11 cellular contexts compared by ENCODE assay signal in the genomic region with DNA sequence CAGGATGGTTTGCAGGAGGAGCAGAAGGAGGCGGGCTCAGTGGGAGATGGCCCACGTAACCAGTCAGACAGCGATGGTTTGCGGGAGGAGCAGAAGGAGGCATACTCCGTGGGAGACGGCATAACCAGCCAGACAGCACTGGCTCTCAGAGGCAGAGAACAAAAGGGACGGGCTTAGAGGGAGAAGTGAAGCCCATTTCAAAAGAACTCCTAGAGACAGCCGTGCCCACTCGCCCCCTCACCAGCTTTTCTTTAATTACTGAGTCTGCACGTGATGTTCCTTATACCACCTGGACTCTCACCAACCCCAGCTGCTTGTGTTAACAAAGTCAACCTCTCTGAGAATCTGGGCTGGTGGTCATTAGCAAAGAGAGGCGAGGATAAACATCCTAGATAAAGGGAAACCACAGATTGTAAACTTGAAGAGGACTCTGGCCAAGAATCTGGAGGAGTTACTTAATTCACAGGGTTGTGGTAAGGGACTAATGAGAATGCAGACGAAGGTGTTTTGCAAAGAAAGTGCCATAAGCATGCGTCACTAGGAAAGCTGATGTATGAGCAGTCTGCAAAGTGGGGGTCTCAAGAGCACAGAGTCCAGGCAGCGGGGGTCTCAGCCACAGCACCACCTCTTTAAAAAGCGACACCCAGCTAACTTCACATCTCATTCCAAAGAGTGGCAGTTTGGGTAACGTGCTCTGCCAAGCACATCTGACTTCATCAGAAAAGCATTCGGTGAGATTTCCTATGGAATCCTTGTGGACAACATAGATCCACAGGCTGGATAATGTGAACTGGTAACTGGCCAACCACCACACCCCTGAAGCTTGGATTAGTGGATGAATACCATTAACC. TPM values are rescaled to one million over a fixed set of nuclear protein-coding genes. Genes with fewer than 3 reads are reported as not detected.
DNase-seq lines count a peak whose midpoint lies in the region; ATAC-seq and TF ChIP-seq lines count a peak whose summit lies in the region.
"Had no signal": no experiment of that assay in that cellular context is flagged by ENCODE, and none has a peak within 500 bp of the region (broad histone marks: within the 10 kb centered on the region; RNA-seq: fewer than 3 reads in every experiment).

No MANE protein-coding gene starts in this region.

- H3K27ac ChIP-seq in HUES6 (ENCODE audit: low read depth, low read length) (peak overlapping the region; percentile 62; the same call in 1 of the 2 replicates), mesendoderm (ENCODE audit: low read depth, low read length) (peak overlapping the region; percentile 85), ascending aorta (no peak overlapping the region)
- H3K27ac ChIP-seq in naive thymus-derived CD4-positive, alpha-beta T cell (ENCODE audit: low read depth, low read length): no peak overlapping the region
- H3K27ac ChIP-seq: parathyroid adenoma had no signal

- peak overlapping the region; percentile 66 for H3K56ac ChIP-seq in mesendoderm (ENCODE audit: low read length)

- H3K4ac ChIP-seq in mesendoderm (ENCODE audit: low read depth, low read length): no peak overlapping the region

- H3K36me3 Mint-ChIP-seq in MCF 10A (ENCODE audit: insufficient read depth, unreplicated experiment): peaks cover 1% of the 10 kb centered on the region
- no peaks in the 10 kb centered on the region for H3K36me3 Mint-ChIP-seq in naive thymus-derived CD4-positive, alpha-beta T cell

- H3K9me3 Mint-ChIP-seq in MCF 10A (ENCODE audit: unreplicated experiment): no peaks in the 10 kb centered on the region
- peaks cover 0 to 3% (median 0%) of the 10 kb centered on the region in 11 donors for H3K9me3 Mint-ChIP-seq in naive thymus-derived CD4-positive, alpha-beta T cell

- peaks cover 76% of the 10 kb centered on the region for H3K79me2 ChIP-seq in mesendoderm (ENCODE audit: control insufficient read depth, insufficient read depth, low read length)
- H3K79me2 ChIP-seq: parathyroid adenoma had no signal

- no peak overlapping the region for H2BK15ac ChIP-seq in mesendoderm (replicated peaks; ENCODE audit: low read depth)

- H3K4me2 ChIP-seq in mesendoderm (ENCODE audit: low read length): peak overlapping the region; percentile 27

- peaks cover 21% of the 10 kb centered on the region for H3K79me1 ChIP-seq in mesendoderm (ENCODE audit: low read length)

- H3K9ac ChIP-seq in HUES6 (ENCODE audit: low read length) (peak overlapping the region; percentile 63), mesendoderm (ENCODE audit: low read length) (peak overlapping the region; percentile 31)
- H3K9ac ChIP-seq: parathyroid adenoma had no signal

- peak overlapping the region; percentile 70 for H3K4me3 Mint-ChIP-seq in MCF 10A (ENCODE audit: unreplicated experiment)
- H3K4me3 Mint-ChIP-seq in naive thymus-derived CD4-positive, alpha-beta T cell: no peak overlapping the region

- no peaks in the 10 kb centered on the region for H3K9me3 ChIP-seq in HUES6 (ENCODE audit: control insufficient read depth, insufficient read depth, low read depth, low read length)
- no peaks in the 10 kb centered on the region for H3K9me3 ChIP-seq in naive thymus-derived CD4-positive, alpha-beta T cell (ENCODE audit: control insufficient read depth in 2 of 3, low read length in 3 of 3)
- H3K9me3 ChIP-seq in ascending aorta: no peaks in the 10 kb centered on the region

- no peak overlapping the region for H3K23ac ChIP-seq in mesendoderm (ENCODE audit: low read length)

- H3K4me1 ChIP-seq in HUES6 (ENCODE audit: control insufficient read depth, insufficient read depth, low read length) (peaks cover 56% of the 10 kb centered on the region), mesendoderm (ENCODE audit: control insufficient read depth, low read depth, low read length) (peaks cover 37% of the 10 kb centered on the region), ascending aorta (peaks cover 0 to 3% of the 10 kb centered on the region in 2 donors)
- H3K4me1 ChIP-seq in naive thymus-derived CD4-positive, alpha-beta T cell (ENCODE audit: control insufficient read depth in 2 of 2, insufficient read depth in 2 of 2, low read length in 2 of 2): no peaks in the 10 kb centered on the region
- H3K4me1 ChIP-seq: parathyroid adenoma had no signal

- no peak overlapping the region for H4K5ac ChIP-seq in mesendoderm (ENCODE audit: low read length)

- H4K8ac ChIP-seq in mesendoderm (ENCODE audit: low read depth, low read length): no peak overlapping the region

- BruUV-seq in MCF 10A (replicated peaks; lab: Mats Ljungman, UMichigan): no TSS peak

- CTCF ChIA-PET in AG04449 (lab: Yijun Ruan, JAX) (interaction anchor here (0.7 to 1.7 kb wide), 4 partner anchors 12 to 131 kb away, joined by 3 to 5 read pairs (median 4); no protein-coding TSS in a partner anchor), MCF 10A (lab: Yijun Ruan, JAX) (interaction anchor here (0.7 to 3.3 kb wide), 10 partner anchors 17 to 69 kb away, joined by 3 to 22 read pairs (median 3); no protein-coding TSS in a partner anchor)
- CTCF ChIA-PET in naive thymus-derived CD4-positive, alpha-beta T cell (lab: Charles Lee): no interaction called here

- peaks cover 16% of the 10 kb centered on the region; the same call in 1 of the 2 replicates for H3K36me3 ChIP-seq in HUES6 (ENCODE audit: control insufficient read depth, insufficient read depth, low read length)
- peaks cover 6% of the 10 kb centered on the region for H3K36me3 ChIP-seq in mesendoderm (ENCODE audit: control insufficient read depth, insufficient read depth, low read length)
- H3K36me3 ChIP-seq in naive thymus-derived CD4-positive, alpha-beta T cell (ENCODE audit: control insufficient read depth in 2 of 3, insufficient read depth in 3 of 3, low read length in 3 of 3): no peaks in the 10 kb centered on the region
- H3K36me3 ChIP-seq in ascending aorta: no peaks in the 10 kb centered on the region

- no peaks in the 10 kb centered on the region for H3K27me3 Mint-ChIP-seq in MCF 10A (ENCODE audit: insufficient read depth, unreplicated experiment)
- H3K27me3 Mint-ChIP-seq in naive thymus-derived CD4-positive, alpha-beta T cell: peaks cover 0 to 32% (median 9%) of the 10 kb centered on the region in 5 donors

- intact Hi-C loops in MCF 10A (cut with micrococcal nuclease): loop anchor here (1.0 kb wide), 1 partner anchor 49 kb away; no protein-coding TSS in a partner anchor
- intact Hi-C loops in naive thymus-derived CD4-positive, alpha-beta T cell (cut with micrococcal nuclease): no loop called here
- intact Hi-C loops in ascending aorta (cut with DNase I): no loop called here

- H3K4me3 ChIP-seq in AG04449 (ENCODE audit: low read depth, low read length): peak overlapping the region; percentile 27
- H3K4me3 ChIP-seq in HUES6 (ENCODE audit: low read depth, low read length): no peak overlapping the region
- no peak overlapping the region for H3K4me3 ChIP-seq in mesendoderm (ENCODE audit: low read length)
- no peak overlapping the region for H3K4me3 ChIP-seq in naive thymus-derived CD4-positive, alpha-beta T cell (ENCODE audit: low read length)
- H3K4me3 ChIP-seq in ascending aorta: no peak overlapping the region

- peak overlapping the region; percentile 65 for H2BK5ac ChIP-seq in mesendoderm (ENCODE audit: low read length)

- POLR2A ChIA-PET in AG04449 (lab: Yijun Ruan, JAX) (interaction anchor here (0.5 to 1.6 kb wide), 10 partner anchors 11 to 180 kb away, joined by 3 to 8 read pairs (median 4); no protein-coding TSS in a partner anchor), MCF 10A (lab: Yijun Ruan, JAX) (interaction anchor here (0.5 to 9.8 kb wide), 23 partner anchors 8 to 198 kb away, joined by 3 to 171 read pairs (median 4); a partner anchor contains a TSS)
- POLR2A ChIA-PET in naive thymus-derived CD4-positive, alpha-beta T cell (lab: Charles Lee): no interaction called here

- H3K18ac ChIP-seq in mesendoderm (ENCODE audit: low read length): peak overlapping the region; percentile 73

- peak overlapping the region; percentile 95 for H3K27ac Mint-ChIP-seq in MCF 10A (ENCODE audit: low read depth, unreplicated experiment)
- H3K27ac Mint-ChIP-seq in naive thymus-derived CD4-positive, alpha-beta T cell: no peak overlapping the region

- no peak for ATAC-seq in naive thymus-derived CD4-positive, alpha-beta T cell
- ATAC-seq in GM21423 (IDR thresholded peaks at IDR 0.05; ENCODE audit: unreplicated experiment): no peak

- WGBS in mesendoderm (ENCODE audit: extremely low coverage, insufficient coverage, low lambda C conversion rate): no CpG with 5 or more reads among the region's 17 CpGs

- peaks cover 49% of the 10 kb centered on the region for H3K4me1 Mint-ChIP-seq in MCF 10A (ENCODE audit: insufficient read depth, unreplicated experiment)
- no peaks in the 10 kb centered on the region for H3K4me1 Mint-ChIP-seq in naive thymus-derived CD4-positive, alpha-beta T cell

- DNase-seq in AG04449 (ENCODE audit: low read depth, low spot score) (peak; percentile 97), MCF 10A (ENCODE audit: unreplicated experiment) (peak; percentile 94), mesendoderm (peak; percentile 94), ascending aorta (ENCODE audit: low spot score in 2 of 2) (no peak)
- DNase-seq in naive thymus-derived CD4-positive, alpha-beta T cell: no peak
- no peak for DNase-seq in stimulated activated CD4-positive, alpha-beta T cell treated with anti-CD3 and anti-CD28 coated beads, Interleukin-12 subunit alpha, Interleukin-12 subunit beta, amount 100 ng/mL, for 4 hours
- DNase-seq: GF-D8, SIG-M5 had no signal

- H2AK5ac ChIP-seq in mesendoderm (ENCODE audit: low read length): peak overlapping the region; percentile 67

- no peak for TF ChIP-seq CTCF in AG04449 (IDR thresholded peaks at IDR 0.05; ENCODE audit: insufficient read depth, low read length, missing control alignments)
- TF ChIP-seq CTCF in MCF 10A (IDR thresholded peaks at IDR 0.05; ENCODE audit: unreplicated experiment): no peak
- TF ChIP-seq CTCF in ascending aorta (IDR thresholded peaks at IDR 0.05): no peak

- no peak overlapping the region for H2BK120ac ChIP-seq in mesendoderm (ENCODE audit: low read depth, low read length)

- H3K27me3 ChIP-seq in HUES6 (ENCODE audit: control insufficient read depth, insufficient read depth, low read length) (no peaks in the 10 kb centered on the region), mesendoderm (ENCODE audit: insufficient read depth, low read length, poor library complexity) (no peaks in the 10 kb centered on the region), ascending aorta (no peaks in the 10 kb centered on the region)
- H3K27me3 ChIP-seq in naive thymus-derived CD4-positive, alpha-beta T cell (ENCODE audit: control insufficient read depth in 2 of 2, insufficient read depth in 2 of 2, low read length in 2 of 2): no peaks in the 10 kb centered on the region

RNA-seq across cellular contexts. Expression of a gene that starts 51.7 kb away (rescaled TPM):
- 36.8 and 57.3 TPM in 2 replicates for total RNA-seq in MCF 10A (2022)
- 125 TPM for polyA plus RNA-seq in mesendoderm (2013, experiment 1 of 2)
- polyA plus RNA-seq in mesendoderm (2013, experiment 2 of 2): 122 TPM
- under 1 TPM in 4 of 5 experiments, not detected in 1; 0.10 to 0.84 (median 0.36) TPM for total RNA-seq in naive thymus-derived CD4-positive, alpha-beta T cell
- polyA plus RNA-seq in naive thymus-derived CD4-positive, alpha-beta T cell: under 1 TPM in 1 of 2 donors, not detected in 1; 0.22 TPM
- 67.3 TPM for total RNA-seq in ascending aorta

Comparison
In these comparisons a context has a peak if more than half of its experiments do, and no peak if none do; other contexts are left out.
1. DNase-seq: peak in AG04449 (single experiment), MCF 10A (single experiment) and mesendoderm (single experiment); none in naive thymus-derived CD4-positive, alpha-beta T cell (0 of 9), ascending aorta (0 of 2) and stimulated activated CD4-positive, alpha-beta T cell treated with anti-CD3 and anti-CD28 coated beads, Interleukin-12 subunit alpha, Interleukin-12 subunit beta, amount 100 ng/mL, for 4 hours (single experiment).
2. H3K27ac ChIP-seq: peak in HUES6 (single experiment) and mesendoderm (single experiment); none in naive thymus-derived CD4-positive, alpha-beta T cell (single experiment) and ascending aorta (0 of 2).
3. RNA of a gene that starts 51.7 kb away (total RNA-seq): 67.3 TPM in ascending aorta (single experiment) and 36.8 to 57.3 TPM in MCF 10A; 0.10 to 0.84 TPM in naive thymus-derived CD4-positive, alpha-beta T cell; every median in the first group is over 10 times any median in the second.